21 cellular contexts compared by ENCODE assay signal in genomic region chr11:111285205-111286079, GRCh38. TPM values are rescaled to one million over a fixed set of nuclear protein-coding genes. Genes with fewer than 3 reads are reported as not detected.
DNase-seq lines count a peak whose midpoint lies in the region; ATAC-seq, FAIRE-seq and TF ChIP-seq lines count a peak whose summit lies in the region.
"Had no signal": no experiment of that assay in that cellular context is flagged by ENCODE, and none has a peak within 500 bp of the region (broad histone marks: within the 10 kb centered on the region; RNA-seq: fewer than 3 reads in every experiment).

No MANE protein-coding gene starts in this region.

- in situ Hi-C loops in HepG2 (cut with HindIII; ENCODE audit: extremely low pct_ligation_motif_present, low pct_unique_long_range_greater_than_20kb), result no loop called here

- no peaks in the 10 kb centered on the region for H3K36me3 ChIP-seq in HepG2 (replicated peaks in 1 of 2; ENCODE audit: control insufficient read depth in 1 of 2, insufficient read depth in 2 of 2, low read length in 2 of 2)
- no peaks in the 10 kb centered on the region for H3K36me3 ChIP-seq in right lobe of liver
- H3K36me3 ChIP-seq in neuronal stem cell (replicated peaks in 1 of 2; ENCODE audit: control insufficient read depth in 2 of 2, insufficient read depth in 2 of 2, low read length in 2 of 2), result no peaks in the 10 kb centered on the region
- H3K36me3 ChIP-seq in Caco-2 (ENCODE audit: control insufficient read depth, insufficient read depth, low read length), result no peaks in the 10 kb centered on the region

- H3K9me3 Mint-ChIP-seq in Caco-2 (ENCODE audit: unreplicated experiment), result no peaks in the 10 kb centered on the region
- H3K9me3 Mint-ChIP-seq: CD14-positive monocyte had no signal

- H3K27me3 Mint-ChIP-seq in Caco-2 (ENCODE audit: insufficient read depth, unreplicated experiment), result no peaks in the 10 kb centered on the region

- no peak overlapping the region for H4K8ac ChIP-seq in neuronal stem cell (ENCODE audit: low read depth, low read length)

- 49% methylated on average over 10 of the region's 18 CpGs for WGBS in HepG2 (ENCODE audit: low lambda C conversion rate)
- 88% methylated on average over 4 of the region's 18 CpGs for WGBS in right lobe of liver (ENCODE audit: insufficient coverage, low coverage, low lambda C conversion rate, missing lambda C conversion rate)
- no CpG with 5 or more reads among the region's 18 CpGs for WGBS in neuronal stem cell (ENCODE audit: extremely low coverage in 2 of 2, insufficient read length in 2 of 2, insufficient replicate concordance in 1 of 2), 2 donors

- no peak overlapping the region for H2BK15ac ChIP-seq in neuronal stem cell (ENCODE audit: low read length)

- no peak overlapping the region for H3K4ac ChIP-seq in neuronal stem cell (ENCODE audit: low read length)

- peak overlapping the region; percentile 78 for H3K18ac ChIP-seq in neuronal stem cell (ENCODE audit: low read length)

- H3K27ac Mint-ChIP-seq in Caco-2 (ENCODE audit: unreplicated experiment), result no peak overlapping the region

- H3K4me1 Mint-ChIP-seq in Caco-2 (ENCODE audit: low read depth, unreplicated experiment), result peaks cover 27% of the 10 kb centered on the region

- peak overlapping the region in 1 of 3 experiments; percentile 59; a peak in 2 of 6 replicates for H3K4me3 ChIP-seq in HepG2 (replicated peaks in 1 of 3; ENCODE audit: insufficient read depth in 1 of 3, low read depth in 2 of 3, low read length in 3 of 3)
- no peak overlapping the region for H3K4me3 ChIP-seq in right lobe of liver
- H3K4me3 ChIP-seq in fibroblast of mammary gland (ENCODE audit: control insufficient read depth, low read depth, low read length), result no peak overlapping the region
- H3K4me3 ChIP-seq in neuronal stem cell (ENCODE audit: low read length in 2 of 2), result peak overlapping the region in 1 of 2 donors; percentile 20
- no peak overlapping the region for H3K4me3 ChIP-seq in Caco-2 (ENCODE audit: low read depth, low read length)
- H3K4me3 ChIP-seq: GM12878 had no signal

- H3K4me1 ChIP-seq in HepG2 (ENCODE audit: insufficient read depth, low read length) (peaks cover 76% of the 10 kb centered on the region), right lobe of liver (no peaks in the 10 kb centered on the region), neuronal stem cell (ENCODE audit: control insufficient read depth in 2 of 2, insufficient read depth in 1 of 2, low read depth in 1 of 2, low read length in 2 of 2) (peaks cover 0 to 5% of the 10 kb centered on the region in 2 donors), Caco-2 (peaks cover 42% of the 10 kb centered on the region)

- no peak overlapping the region for H2BK12ac ChIP-seq in neuronal stem cell (ENCODE audit: low read length)

- POLR2A ChIA-PET in HepG2 (lab: Yijun Ruan, JAX), result interaction anchor here (2.5 to 2.8 kb wide), 2 partner anchors 14 to 138 kb away, joined by 8 to 9 read pairs; partner anchors contain the start of gene POU2AF3
- POLR2A ChIA-PET in Caco-2 (lab: Charles Lee), result no interaction called here

- intact Hi-C loops in HepG2 (cut with micrococcal nuclease; ENCODE audit: unreplicated experiment), result loop anchor here (1.0 kb wide), 1 partner anchor 75 kb away; no protein-coding TSS in a partner anchor
- intact Hi-C loops in right lobe of liver (cut with DNase I), result no loop called here
- intact Hi-C loops in Caco-2 (cut with micrococcal nuclease; ENCODE audit: unreplicated experiment), result no loop called here

- H3K79me1 ChIP-seq in neuronal stem cell (ENCODE audit: low read depth, low read length), result no peaks in the 10 kb centered on the region

- peak; percentile 67 for FAIRE-seq in HepG2 (lab: Jason Lieb, UNC)
- FAIRE-seq: GM12878 had no signal

- no peaks in the 10 kb centered on the region for H3K36me3 Mint-ChIP-seq in Caco-2 (ENCODE audit: insufficient read depth, unreplicated experiment)
- H3K36me3 Mint-ChIP-seq: CD14-positive monocyte had no signal

- H4K20me1 ChIP-seq in HepG2 (ENCODE audit: insufficient read depth, low read length), result no peaks in the 10 kb centered on the region

- peak overlapping the region; percentile 41 for H3K27ac ChIP-seq in HepG2 (ENCODE audit: extremely low read length, insufficient read depth, low read length)
- H3K27ac ChIP-seq in right lobe of liver, result no peak overlapping the region
- H3K27ac ChIP-seq in neuronal stem cell (replicated peaks; ENCODE audit: low read length), result no peak overlapping the region
- H3K27ac ChIP-seq: HL-60 had no signal

- peak; percentile 25 for DNase-seq in HepG2 (ENCODE audit: low spot score)
- DNase-seq in right lobe of liver, result no peak
- DNase-seq in fibroblast of mammary gland (ENCODE audit: low read depth), result peak; percentile 22
- no peak for DNase-seq in neuronal stem cell (ENCODE audit: low spot score)
- no peak for DNase-seq in C1 segment of cervical spinal cord (lab: John Stamatoyannopoulos, UW)
- DNase-seq in Caco-2, result no peak
- DNase-seq: COR-L47, KG1, NCI-H1092 treated with DMSO at 0.1 percent for 48 hours, NCI-H1694, NCI-H82 had no signal

- CTCF ChIA-PET in HepG2 (lab: Yijun Ruan, JAX; ENCODE audit: low intra/inter-chr PET ratio, low total read pairs), result interaction anchor here (4.7 to 5.8 kb wide), 2 partner anchors 138 to 161 kb away, joined by 36 to 108 read pairs; no protein-coding TSS in a partner anchor
- CTCF ChIA-PET in Caco-2 (lab: Charles Lee), result interaction anchor here (1.7 to 4.4 kb wide), 3 partner anchors 138 to 161 kb away, joined by 4 to 99 read pairs (median 10); no protein-coding TSS in a partner anchor

- TF ChIP-seq EP300 in HepG2 (IDR thresholded peaks at IDR 0.05; ENCODE audit: low read depth in 2 of 2, low read length in 2 of 2) (0 out of 4 replicates have a peak, but pooled peaks of 1 of the 2 experiments have one; percentile 8), HepG2 (CRISPR knock-in tag; IDR thresholded peaks at IDR 0.05; ENCODE audit: borderline replicate concordance) (no peak)

- no peak overlapping the region for H4K91ac ChIP-seq in neuronal stem cell (ENCODE audit: low read depth, low read length, poor library complexity)

- peak overlapping the region; percentile 60 for H2AK5ac ChIP-seq in neuronal stem cell (ENCODE audit: low read depth, low read length)

- TF ChIP-seq CTCF in HepG2 (CRISPR knock-in tag; IDR thresholded peaks at IDR 0.05), result peak; percentile 27; the same call in 1 of the 2 replicates
- TF ChIP-seq CTCF in right lobe of liver (IDR thresholded peaks at IDR 0.05), result no peak
- TF ChIP-seq CTCF in fibroblast of mammary gland (conservative IDR thresholded peaks at IDR 0.05; ENCODE audit: control insufficient read depth, insufficient read depth, low read depth, low read length), result no peak
- no peak for TF ChIP-seq CTCF in Caco-2 (IDR thresholded peaks at IDR 0.05; ENCODE audit: insufficient read depth in 1 of 2, low read depth in 1 of 2, low read length in 1 of 2, severe bottlenecking in 1 of 2, unreplicated experiment in 1 of 2)

- no peak overlapping the region for H2BK5ac ChIP-seq in neuronal stem cell (ENCODE audit: low read length)

- no peak overlapping the region for H3K14ac ChIP-seq in neuronal stem cell (ENCODE audit: low read length)

- no peak for TF ChIP-seq RAD21 in HepG2 (CRISPR knock-in tag; IDR thresholded peaks at IDR 0.05)

- H3K9me3 ChIP-seq in HepG2 (ENCODE audit: low read length), result no peaks in the 10 kb centered on the region
- no peaks in the 10 kb centered on the region for H3K9me3 ChIP-seq in right lobe of liver
- H3K9me3 ChIP-seq in neuronal stem cell (replicated peaks in 1 of 2; ENCODE audit: control insufficient read depth in 2 of 2, insufficient read depth in 1 of 2, low read depth in 1 of 2, low read length in 2 of 2), result peaks cover 0 to 2% of the 10 kb centered on the region in 2 donors
- no peaks in the 10 kb centered on the region for H3K9me3 ChIP-seq in Caco-2

- peak overlapping the region; percentile 25 for H3K9ac ChIP-seq in HepG2 (ENCODE audit: insufficient read depth, low read depth, low read length)
- no peak overlapping the region for H3K9ac ChIP-seq in neuronal stem cell (ENCODE audit: low read depth, low read length, poor library complexity)

- BruUV-seq in HepG2 (replicated peaks; lab: Mats Ljungman, UMichigan), result no TSS peak
- BruUV-seq in Caco-2 (replicated peaks; lab: Mats Ljungman, UMichigan), result no TSS peak

- TF ChIP-seq POLR2A in HepG2 (IDR thresholded peaks at IDR 0.05; ENCODE audit: insufficient read depth in 1 of 2, low read depth in 2 of 2, low read length in 2 of 2) (no peak), right lobe of liver (IDR thresholded peaks at IDR 0.05) (no peak)

- H3K4me2 ChIP-seq in HepG2 (ENCODE audit: low read depth, low read length) (peak overlapping the region; percentile 64), neuronal stem cell (ENCODE audit: insufficient read depth, low read length, poor library complexity, severe bottlenecking) (no peak overlapping the region)

- H3K79me2 ChIP-seq in HepG2 (ENCODE audit: insufficient read depth, low read length), result no peaks in the 10 kb centered on the region

- peak; percentile 84 for ATAC-seq in HepG2
- ATAC-seq in right lobe of liver, result no peak
- no peak for ATAC-seq in GM18870 (IDR thresholded peaks at IDR 0.05; ENCODE audit: unreplicated experiment)
- ATAC-seq in GM18907 (IDR thresholded peaks at IDR 0.05; ENCODE audit: unreplicated experiment), result no peak
- ATAC-seq: GM12878, Panc1, Right ventricle myocardium inferior had no signal

- H2AFZ ChIP-seq in HepG2 (ENCODE audit: low read length), result peak overlapping the region; percentile 31
- H2AFZ ChIP-seq in neuronal stem cell (ENCODE audit: low read length), result no peak overlapping the region

- no peak overlapping the region for H3K23ac ChIP-seq in neuronal stem cell (ENCODE audit: low read depth, low read length, poor library complexity)

- H3K27me3 ChIP-seq in HepG2 (ENCODE audit: control insufficient read depth in 1 of 2, insufficient read depth in 2 of 2, low read length in 2 of 2), result no peaks in the 10 kb centered on the region
- no peaks in the 10 kb centered on the region for H3K27me3 ChIP-seq in right lobe of liver
- peaks cover 0 to 4% (median 0%) of the 10 kb centered on the region in 3 experiments for H3K27me3 ChIP-seq in neuronal stem cell (ENCODE audit: control insufficient read depth in 3 of 3, insufficient read depth in 3 of 3, low read depth in 1 of 3, low read length in 3 of 3)
- no peaks in the 10 kb centered on the region for H3K27me3 ChIP-seq in Caco-2 (replicated peaks; ENCODE audit: control insufficient read depth, insufficient read depth, low read length)

- no peak overlapping the region for H3K4me3 Mint-ChIP-seq in Caco-2 (ENCODE audit: unreplicated experiment)
- H3K4me3 Mint-ChIP-seq: CD14-positive monocyte had no signal

- H2BK120ac ChIP-seq in neuronal stem cell (ENCODE audit: low read depth, low read length), result no peak overlapping the region

RNA-seq across cellular contexts. Expression of gene POU2AF3, which starts 12.9 kb away (rescaled TPM):
- total RNA-seq in HepG2 (2016; rRNA removed; fragmentation: Illumina TruSeq; extraction: Trizol), result 4.9 and 7.8 TPM in 2 replicates
- total RNA-seq in HepG2 (2016; cell fraction: cytosol; rRNA removed; fragmentation: Illumina TruSeq; extraction: Trizol; ENCODE audit: low read depth), result 2.0 and 2.8 TPM in 2 replicates
- total RNA-seq in HepG2 (2016; cell fraction: insoluble cytoplasmic fraction; rRNA removed; fragmentation: Illumina TruSeq; extraction: Trizol), result 5.5 and 7.3 TPM in 2 replicates
- total RNA-seq in HepG2 (2016; cell fraction: membrane; rRNA removed; fragmentation: Illumina TruSeq; extraction: Trizol), result 3.5 and 4.6 TPM in 2 replicates
- total RNA-seq in HepG2 (2016; cell fraction: nucleus; rRNA removed; fragmentation: Illumina TruSeq; extraction: Trizol), result 10.6 and 11.1 TPM in 2 replicates
- 70.7 and 71.2 TPM in 2 replicates for polyA plus RNA-seq in HepG2 (2011; rRNA removed)
- polyA plus RNA-seq in HepG2 (2011; cell fraction: cytosol; rRNA removed), result 32.5 and 33.6 TPM in 2 replicates
- polyA plus RNA-seq in HepG2 (2011; cell fraction: nucleus; rRNA removed), result 175 and 193 TPM in 2 replicates
- polyA plus RNA-seq in HepG2 (2012), result 26.6 and 28.4 TPM in 2 replicates
- 4.2 and 5.4 TPM in 2 replicates for polyA plus RNA-seq in HepG2 (2016; cell fraction: cytosol; fragmentation: Illumina TruSeq; extraction: Trizol; ENCODE audit: low read depth)
- 13.1 and 13.8 TPM in 2 replicates for polyA plus RNA-seq in HepG2 (2016; cell fraction: insoluble cytoplasmic fraction; fragmentation: Illumina TruSeq; extraction: Trizol; ENCODE audit: low read depth)
- polyA plus RNA-seq in HepG2 (2016; cell fraction: membrane; fragmentation: Illumina TruSeq; extraction: Trizol; ENCODE audit: low read depth), result 6.0 and 7.4 TPM in 2 replicates
- 47.2 and 50.2 TPM in 2 replicates for polyA plus RNA-seq in HepG2 (2016; cell fraction: nucleus; fragmentation: Illumina TruSeq; extraction: Trizol; ENCODE audit: insufficient read depth, low read depth)
- 20.8 TPM in 1 of 2 replicates, not detected in the other for polyA minus RNA-seq in HepG2 (2011; rRNA and poly(A)+ RNA removed; ENCODE audit: low replicate concordance)
- 5.8 and 9.0 TPM in 2 replicates for polyA minus RNA-seq in HepG2 (2011; cell fraction: cytosol; rRNA and poly(A)+ RNA removed)
- 18.3 and 18.5 TPM in 2 replicates for polyA minus RNA-seq in HepG2 (2011; cell fraction: nucleus; rRNA and poly(A)+ RNA removed)
- total RNA-seq in right lobe of liver, result under 1 TPM; 0.39 to 0.86 (median 0.52) TPM
- 2.2 TPM for polyA plus RNA-seq in neuronal stem cell (2013, experiment 1 of 2)
- polyA plus RNA-seq in neuronal stem cell (2013, experiment 2 of 2), result 2.2 TPM
- 7.0 and 8.6 TPM in 2 replicates for total RNA-seq in Caco-2 (2022)
- total RNA-seq: A172, G401, M059J had no signal
- polyA plus RNA-seq: CD14-positive monocyte had no signal

RNA-seq across cellular contexts. Expression of gene POU2AF2, which starts 39.9 kb away (rescaled TPM):
- total RNA-seq in HepG2 (2016; rRNA removed; fragmentation: Illumina TruSeq; extraction: Trizol) (not detected in 2 replicates), right lobe of liver (not detected), Caco-2 (2022) (not detected in 2 replicates)
- not detected in 2 replicates for total RNA-seq in HepG2 (2016; cell fraction: cytosol; rRNA removed; fragmentation: Illumina TruSeq; extraction: Trizol; ENCODE audit: low read depth)
- total RNA-seq in HepG2 (2016; cell fraction: insoluble cytoplasmic fraction; rRNA removed; fragmentation: Illumina TruSeq; extraction: Trizol), result not detected in 2 replicates
- total RNA-seq in HepG2 (2016; cell fraction: membrane; rRNA removed; fragmentation: Illumina TruSeq; extraction: Trizol), result not detected in 2 replicates
- not detected in 2 replicates for total RNA-seq in HepG2 (2016; cell fraction: nucleus; rRNA removed; fragmentation: Illumina TruSeq; extraction: Trizol)
- 0.11 and 0.12 TPM in 2 replicates for polyA plus RNA-seq in HepG2 (2011; rRNA removed)
- polyA plus RNA-seq in HepG2 (2011; cell fraction: cytosol; rRNA removed), result 0.05 TPM in 1 of 2 replicates, not detected in the other
- polyA plus RNA-seq in HepG2 (2011; cell fraction: nucleus; rRNA removed), result not detected in 2 replicates
- polyA plus RNA-seq in HepG2 (2012), result 0.15 TPM in 1 of 2 replicates, not detected in the other
- not detected in 2 replicates for polyA plus RNA-seq in HepG2 (2016; cell fraction: cytosol; fragmentation: Illumina TruSeq; extraction: Trizol; ENCODE audit: low read depth)
- not detected in 2 replicates for polyA plus RNA-seq in HepG2 (2016; cell fraction: insoluble cytoplasmic fraction; fragmentation: Illumina TruSeq; extraction: Trizol; ENCODE audit: low read depth)
- not detected in 2 replicates for polyA plus RNA-seq in HepG2 (2016; cell fraction: membrane; fragmentation: Illumina TruSeq; extraction: Trizol; ENCODE audit: low read depth)
- not detected in 2 replicates for polyA plus RNA-seq in HepG2 (2016; cell fraction: nucleus; fragmentation: Illumina TruSeq; extraction: Trizol; ENCODE audit: insufficient read depth, low read depth)
- polyA minus RNA-seq in HepG2 (2011; rRNA and poly(A)+ RNA removed; ENCODE audit: low replicate concordance), result 0.48 TPM in 1 of 2 replicates, not detected in the other
- polyA minus RNA-seq in HepG2 (2011; cell fraction: cytosol; rRNA and poly(A)+ RNA removed), result not detected in 2 replicates
- polyA minus RNA-seq in HepG2 (2011; cell fraction: nucleus; rRNA and poly(A)+ RNA removed), result 0.39 and 0.50 TPM in 2 replicates
- polyA plus RNA-seq in neuronal stem cell (2013, experiment 1 of 2), result not detected
- polyA plus RNA-seq in neuronal stem cell (2013, experiment 2 of 2), result not detected
- total RNA-seq: A172, G401, GM12878, M059J, Right ventricle myocardium inferior had no signal
- polyA plus RNA-seq: CD14-positive monocyte, GM12878 had no signal

Comparison
In these comparisons a context has a peak if more than half of its experiments do, and no peak if none do; other contexts are left out.
1. DNase-seq: peak in HepG2 (single experiment) and fibroblast of mammary gland (single experiment); none in right lobe of liver (0 of 3), neuronal stem cell (single experiment), C1 segment of cervical spinal cord (0 of 14) and Caco-2 (0 of 2).